In the genomic region with DNA sequence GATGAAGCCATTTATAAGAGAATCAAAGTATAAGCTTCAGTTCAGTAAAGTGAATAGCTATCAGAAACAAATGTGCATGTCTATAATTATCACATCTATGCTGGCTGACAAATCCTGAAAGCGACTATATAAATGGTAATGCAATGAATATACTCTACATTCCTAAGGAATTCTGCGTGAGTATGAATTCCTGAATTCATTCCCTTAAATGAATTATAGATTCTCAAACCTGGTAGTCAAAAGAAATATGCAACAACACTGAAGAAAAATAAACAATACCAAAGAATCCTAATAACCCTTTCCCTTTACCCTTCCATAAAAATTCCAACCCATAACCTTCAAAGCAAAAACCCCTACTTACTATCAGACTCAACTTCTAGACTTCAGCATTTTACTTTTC, we compare ENCODE assay signal across 20 cellular contexts.
DNase-seq lines count a peak whose midpoint lies in the region; ATAC-seq and TF ChIP-seq lines count a peak whose summit lies in the region.
"Had no signal": no experiment of that assay in that cellular context is flagged by ENCODE, and none has a peak within 500 bp of the region (broad histone marks: within the 10 kb centered on the region; RNA-seq: fewer than 3 reads in every experiment).

No MANE protein-coding gene starts in this region.

- peak overlapping the region; percentile 2; the same call in 1 of the 2 replicates for H3K27ac Mint-ChIP-seq in HFFc6
- peak overlapping the region in 5 of 6 donors; percentile 21 to 98 (median 91) for H3K27ac Mint-ChIP-seq in naive B cell
- H3K27ac Mint-ChIP-seq: CD4-positive, alpha-beta memory T cell; GM23338; H9 had no signal

- H3K36me3 ChIP-seq in OCI-LY3 (replicated peaks; ENCODE audit: low read depth, low read length): no peaks in the 10 kb centered on the region
- H3K36me3 ChIP-seq in esophagus squamous epithelium: no peaks in the 10 kb centered on the region
- no peaks in the 10 kb centered on the region for H3K36me3 ChIP-seq in thyroid gland

- peak; percentile 58 for DNase-seq in EH (ENCODE audit: low read depth)
- no peak for DNase-seq in HFFc6
- no peak for DNase-seq in naive B cell
- DNase-seq in T-helper 1 cell: no peak
- DNase-seq in esophagus squamous epithelium (lab: John Stamatoyannopoulos, UW): no peak
- DNase-seq in NCI-H2227 (lab: John Stamatoyannopoulos, UW; ENCODE audit: unreplicated experiment): no peak
- DNase-seq in thyroid gland: no peak
- DNase-seq: 8988T; ACHN; C1 segment of cervical spinal cord; Calu3; CD4-positive, alpha-beta memory T cell; COR-L47; DND-41; GF-D8; H9 had no signal

- H3K27ac ChIP-seq in OCI-LY3 (ENCODE audit: low read length): no peak overlapping the region
- H3K27ac ChIP-seq in esophagus squamous epithelium: no peak overlapping the region
- H3K27ac ChIP-seq in thyroid gland: no peak overlapping the region
- H3K27ac ChIP-seq: A549 had no signal

- H3K4me1 Mint-ChIP-seq in HFFc6 (ENCODE audit: low read depth) (peaks cover 36% of the 10 kb centered on the region), naive B cell (peaks cover 26 to 48% (median 45%) of the 10 kb centered on the region in 3 donors)
- H3K4me1 Mint-ChIP-seq: CD4-positive, alpha-beta memory T cell had no signal

- no peaks in the 10 kb centered on the region for H3K9me3 ChIP-seq in OCI-LY3 (ENCODE audit: insufficient read depth, low read length)
- no peaks in the 10 kb centered on the region for H3K9me3 ChIP-seq in esophagus squamous epithelium
- no peaks in the 10 kb centered on the region for H3K9me3 ChIP-seq in thyroid gland
- H3K9me3 ChIP-seq: A549 had no signal

- WGBS in esophagus squamous epithelium, 2 donors: 87 to 96% methylated on average over 2 of the region's 2 CpGs
- WGBS in thyroid gland, 2 donors: 91 to 92% methylated on average over 2 of the region's 2 CpGs

- H3K27me3 Mint-ChIP-seq in HFFc6 (ENCODE audit: insufficient read depth): no peaks in the 10 kb centered on the region
- H3K27me3 Mint-ChIP-seq in naive B cell: no peaks in the 10 kb centered on the region
- H3K27me3 Mint-ChIP-seq: CD4-positive, alpha-beta memory T cell had no signal

- peak overlapping the region; percentile 53 for H3K4me2 ChIP-seq in OCI-LY3 (ENCODE audit: low read length)
- H3K4me2 ChIP-seq: A549, GM23338 had no signal

- TF ChIP-seq CTCF in HFFc6 (IDR thresholded peaks at IDR 0.05) (no peak), OCI-LY3 (IDR thresholded peaks at IDR 0.05; ENCODE audit: low read depth, low read length) (no peak), esophagus squamous epithelium (IDR thresholded peaks at IDR 0.05) (no peak), thyroid gland (IDR thresholded peaks at IDR 0.05) (no peak)

- peaks cover 57% of the 10 kb centered on the region for H3K4me1 ChIP-seq in OCI-LY3 (ENCODE audit: low read length)
- no peaks in the 10 kb centered on the region for H3K4me1 ChIP-seq in esophagus squamous epithelium
- no peaks in the 10 kb centered on the region for H3K4me1 ChIP-seq in thyroid gland
- H3K4me1 ChIP-seq: A549 had no signal

- H3K27me3 ChIP-seq in OCI-LY3 (ENCODE audit: low read depth, low read length) (no peaks in the 10 kb centered on the region), esophagus squamous epithelium (no peaks in the 10 kb centered on the region), thyroid gland (no peaks in the 10 kb centered on the region)

- H3K36me3 Mint-ChIP-seq in HFFc6 (ENCODE audit: low read depth): no peaks in the 10 kb centered on the region
- no peaks in the 10 kb centered on the region for H3K36me3 Mint-ChIP-seq in naive B cell
- H3K36me3 Mint-ChIP-seq: CD4-positive, alpha-beta memory T cell had no signal

- H3K9ac ChIP-seq in OCI-LY3 (ENCODE audit: low read length): no peak overlapping the region

- H3K4me3 Mint-ChIP-seq in HFFc6 (peak overlapping the region; percentile 11), naive B cell (peak overlapping the region in 1 of 8 donors; percentile 3)
- H3K4me3 Mint-ChIP-seq: CD4-positive, alpha-beta memory T cell; GM23338; H9 had no signal

- intact Hi-C loops in esophagus squamous epithelium (cut with DNase I) (no loop called here), thyroid gland (cut with DNase I) (no loop called here)

- TF ChIP-seq POLR2A in esophagus squamous epithelium (IDR thresholded peaks at IDR 0.05) (no peak), thyroid gland (IDR thresholded peaks at IDR 0.05) (no peak)

- ATAC-seq in naive B cell (ENCODE audit: low read depth in 2 of 2): no peak
- ATAC-seq: A549, GM23338, HCT116 had no signal

- peaks cover 6% of the 10 kb centered on the region; the same call in 1 of the 2 replicates for H4K20me1 ChIP-seq in OCI-LY3 (ENCODE audit: insufficient read depth, low read length)

- no peaks in the 10 kb centered on the region for H3K79me2 ChIP-seq in OCI-LY3 (ENCODE audit: low read length)

- no peak overlapping the region for H2AFZ ChIP-seq in OCI-LY3 (ENCODE audit: low read depth, low read length)
- H2AFZ ChIP-seq: GM23338 had no signal

- H3K4me3 ChIP-seq in OCI-LY3 (ENCODE audit: low read length) (no peak overlapping the region), esophagus squamous epithelium (no peak overlapping the region), thyroid gland (replicated peaks in 1 of 3) (no peak overlapping the region)
- H3K4me3 ChIP-seq: A549, GM23338 had no signal

- H3K9me3 Mint-ChIP-seq in HFFc6 (no peaks in the 10 kb centered on the region), naive B cell (peaks cover 0 to under 1% (median 0%) of the 10 kb centered on the region in 7 donors)
